ENCODE assay signal across 21 cellular contexts in the genomic region with DNA sequence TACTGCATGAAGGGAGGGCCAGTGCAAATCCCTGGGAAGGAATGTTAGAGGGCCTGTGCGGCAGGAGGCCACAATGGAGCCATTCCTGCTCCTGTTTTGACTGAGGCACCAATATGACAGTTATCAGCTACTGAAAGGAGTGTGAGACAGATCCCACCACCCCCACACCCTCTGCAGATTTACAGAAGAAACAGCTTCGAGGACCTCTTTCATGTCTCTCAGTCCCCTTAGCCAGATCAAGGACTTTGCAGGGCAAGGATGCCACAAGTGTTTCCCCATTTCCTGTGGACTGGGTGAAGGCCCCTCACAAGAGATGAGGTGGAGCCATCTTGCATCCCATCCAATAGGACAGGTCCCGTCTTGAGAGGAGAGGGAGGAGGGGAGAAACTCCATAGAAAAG. TPM values are rescaled to one million over a fixed set of nuclear protein-coding genes. Genes with fewer than 3 reads are reported as not detected.
DNase-seq lines count a peak whose midpoint lies in the region; ATAC-seq and TF ChIP-seq lines count a peak whose summit lies in the region.
"Had no signal": no experiment of that assay in that cellular context is flagged by ENCODE, and none has a peak within 500 bp of the region (broad histone marks: within the 10 kb centered on the region; RNA-seq: fewer than 3 reads in every experiment).

No MANE protein-coding gene starts in this region.

- H3K27ac Mint-ChIP-seq in activated naive CD4-positive, alpha-beta T cell treated with anti-CD3 and anti-CD28 coated beads for 36 hours, result peak overlapping the region; percentile 30
- H3K27ac Mint-ChIP-seq in activated naive CD4-positive, alpha-beta T cell treated with anti-CD3 and anti-CD28 coated beads, Interleukin-2, amount 50 U/mL, for 72 hours, result peak overlapping the region in 1 of 2 donors; percentile 95
- peak overlapping the region; percentile 96 for H3K27ac Mint-ChIP-seq in activated T-helper 2 cell treated with anti-CD3 and anti-CD28 coated beads, Interferon-gamma antibody, Interleukin-2, Interleukin-4, amounts not matched to agents 10 μg/mL and 5 μg/mL and 100 μg/mL, durations not matched to agents 14 hours and 24 hours and 36 hours
- H3K27ac Mint-ChIP-seq in stimulated activated effector memory CD8-positive, alpha-beta T cell treated with anti-CD3 and anti-CD28 coated beads, Interleukin-12 subunit alpha, Interleukin-12 subunit beta, amount 100 ng/mL, for 72 hours, result peak overlapping the region; percentile 94
- H3K27ac Mint-ChIP-seq: brain, CD14-positive monocyte had no signal

- H3K9me3 Mint-ChIP-seq in activated naive CD4-positive, alpha-beta T cell treated with anti-CD3 and anti-CD28 coated beads for 36 hours, result no peaks in the 10 kb centered on the region
- peaks cover 7% of the 10 kb centered on the region in 2 donors for H3K9me3 Mint-ChIP-seq in activated naive CD4-positive, alpha-beta T cell treated with anti-CD3 and anti-CD28 coated beads, Interleukin-2, amount 50 U/mL, for 72 hours
- H3K9me3 Mint-ChIP-seq in activated T-helper 2 cell treated with anti-CD3 and anti-CD28 coated beads, Interferon-gamma antibody, Interleukin-2, Interleukin-4, amounts not matched to agents 10 μg/mL and 5 μg/mL and 100 μg/mL, durations not matched to agents 14 hours and 24 hours and 36 hours, result no peaks in the 10 kb centered on the region
- H3K9me3 Mint-ChIP-seq in stimulated activated effector memory CD8-positive, alpha-beta T cell treated with anti-CD3 and anti-CD28 coated beads, Interleukin-12 subunit alpha, Interleukin-12 subunit beta, amount 100 ng/mL, for 72 hours, result peaks cover 4% of the 10 kb centered on the region

- H3K4me1 Mint-ChIP-seq in activated naive CD4-positive, alpha-beta T cell treated with anti-CD3 and anti-CD28 coated beads for 36 hours (ENCODE audit: low read depth), result peaks cover 40% of the 10 kb centered on the region
- peaks cover 59% of the 10 kb centered on the region for H3K4me1 Mint-ChIP-seq in activated T-helper 2 cell treated with anti-CD3 and anti-CD28 coated beads, Interferon-gamma antibody, Interleukin-2, Interleukin-4, amounts not matched to agents 10 μg/mL and 5 μg/mL and 100 μg/mL, durations not matched to agents 14 hours and 24 hours and 36 hours (ENCODE audit: low read depth)
- peaks cover 57% of the 10 kb centered on the region for H3K4me1 Mint-ChIP-seq in stimulated activated effector memory CD8-positive, alpha-beta T cell treated with anti-CD3 and anti-CD28 coated beads, Interleukin-12 subunit alpha, Interleukin-12 subunit beta, amount 100 ng/mL, for 72 hours
- H3K4me1 Mint-ChIP-seq: brain, CD14-positive monocyte had no signal

- no peak overlapping the region for H3K4me3 ChIP-seq in NB4 (ENCODE audit: low read depth, low read length)
- no peak overlapping the region for H3K4me3 ChIP-seq in esophagus squamous epithelium
- no peak overlapping the region for H3K4me3 ChIP-seq in heart left ventricle
- H3K4me3 ChIP-seq: adrenal gland, HAP-1, vagina had no signal

- H3K9me3 ChIP-seq in esophagus squamous epithelium (no peaks in the 10 kb centered on the region), heart left ventricle (no peaks in the 10 kb centered on the region)
- H3K9me3 ChIP-seq: adrenal gland, HAP-1, vagina had no signal

- H3K27me3 ChIP-seq in esophagus squamous epithelium (no peaks in the 10 kb centered on the region), heart left ventricle (no peaks in the 10 kb centered on the region)
- H3K27me3 ChIP-seq: adrenal gland, vagina had no signal

- intact Hi-C loops in activated naive CD4-positive, alpha-beta T cell treated with anti-CD3 and anti-CD28 coated beads for 36 hours (cut with micrococcal nuclease), result no loop called here
- intact Hi-C loops in activated T-helper 2 cell treated with anti-CD3 and anti-CD28 coated beads, Interferon-gamma antibody, Interleukin-2, Interleukin-4, amounts not matched to agents 10 μg/mL and 5 μg/mL and 100 μg/mL, durations not matched to agents 14 hours and 24 hours and 36 hours (cut with micrococcal nuclease), result loop anchor here (5.0 kb wide), 1 partner anchor 161 kb away; a partner anchor contains a TSS
- intact Hi-C loops in esophagus squamous epithelium (cut with DNase I) (no loop called here), heart left ventricle (cut with DNase I) (no loop called here)

- TF ChIP-seq CTCF in NB4 (IDR thresholded peaks at IDR 0.05; ENCODE audit: low read depth, low read length) (no peak), esophagus squamous epithelium (IDR thresholded peaks at IDR 0.05) (no peak), heart left ventricle (IDR thresholded peaks at IDR 0.05) (no peak)

- CTCF ChIA-PET in activated naive CD4-positive, alpha-beta T cell treated with anti-CD3 and anti-CD28 coated beads for 36 hours (lab: Charles Lee), result interaction anchor here (0.9 to 4.1 kb wide), 4 partner anchors 13 to 77 kb away, joined by 3 to 21 read pairs (median 4); a partner anchor contains a TSS

- H3K27ac ChIP-seq in esophagus squamous epithelium (peak overlapping the region in 2 of 4 donors; percentile 58 to 75), heart left ventricle (no peak overlapping the region)
- H3K27ac ChIP-seq: adrenal gland, epithelial cell of prostate, HL-60, vagina had no signal

- TF ChIP-seq POLR2A in NB4 (IDR thresholded peaks at IDR 0.05; ENCODE audit: extremely low read depth, insufficient read length), result no peak
- TF ChIP-seq POLR2A in esophagus squamous epithelium (IDR thresholded peaks at IDR 0.05), result no peak
- no peak for TF ChIP-seq POLR2A in heart left ventricle (IDR thresholded peaks at IDR 0.05)

- no peaks in the 10 kb centered on the region for H3K36me3 ChIP-seq in esophagus squamous epithelium
- H3K36me3 ChIP-seq in heart left ventricle, result no peaks in the 10 kb centered on the region
- H3K36me3 ChIP-seq: adrenal gland, HAP-1, vagina had no signal

- H3K36me3 Mint-ChIP-seq in activated naive CD4-positive, alpha-beta T cell treated with anti-CD3 and anti-CD28 coated beads for 36 hours (ENCODE audit: low read depth), result no peaks in the 10 kb centered on the region
- H3K36me3 Mint-ChIP-seq in activated naive CD4-positive, alpha-beta T cell treated with anti-CD3 and anti-CD28 coated beads, Interleukin-2, amount 50 U/mL, for 72 hours, result peaks cover 0 to 15% of the 10 kb centered on the region in 2 donors
- peaks cover 5% of the 10 kb centered on the region for H3K36me3 Mint-ChIP-seq in activated T-helper 2 cell treated with anti-CD3 and anti-CD28 coated beads, Interferon-gamma antibody, Interleukin-2, Interleukin-4, amounts not matched to agents 10 μg/mL and 5 μg/mL and 100 μg/mL, durations not matched to agents 14 hours and 24 hours and 36 hours (ENCODE audit: low read depth)
- peaks cover 24% of the 10 kb centered on the region for H3K36me3 Mint-ChIP-seq in stimulated activated effector memory CD8-positive, alpha-beta T cell treated with anti-CD3 and anti-CD28 coated beads, Interleukin-12 subunit alpha, Interleukin-12 subunit beta, amount 100 ng/mL, for 72 hours
- H3K36me3 Mint-ChIP-seq: brain, CD14-positive monocyte had no signal

- peaks cover 5 to 53% (median 5%) of the 10 kb centered on the region in 3 donors for H3K4me1 ChIP-seq in esophagus squamous epithelium
- H3K4me1 ChIP-seq in heart left ventricle, result peaks cover 0 to 17% (median 0%) of the 10 kb centered on the region in 12 donors
- H3K4me1 ChIP-seq: adrenal gland, HAP-1, vagina had no signal

- H3K4me3 Mint-ChIP-seq in activated naive CD4-positive, alpha-beta T cell treated with anti-CD3 and anti-CD28 coated beads for 36 hours, result no peak overlapping the region
- H3K4me3 Mint-ChIP-seq in activated T-helper 2 cell treated with anti-CD3 and anti-CD28 coated beads, Interferon-gamma antibody, Interleukin-2, Interleukin-4, amounts not matched to agents 10 μg/mL and 5 μg/mL and 100 μg/mL, durations not matched to agents 14 hours and 24 hours and 36 hours (ENCODE audit: low read depth), result peak overlapping the region; percentile 73
- peak overlapping the region; percentile 59 for H3K4me3 Mint-ChIP-seq in stimulated activated effector memory CD8-positive, alpha-beta T cell treated with anti-CD3 and anti-CD28 coated beads, Interleukin-12 subunit alpha, Interleukin-12 subunit beta, amount 100 ng/mL, for 72 hours
- H3K4me3 Mint-ChIP-seq: brain, CD14-positive monocyte had no signal

- WGBS in esophagus squamous epithelium, 2 donors, result 75 to 79% methylated on average over 2 to 3 of the region's 3 CpGs
- 78 to 86% (median 84%) methylated on average over 3 of the region's 3 CpGs for WGBS in heart left ventricle, 4 donors

- ATAC-seq in activated naive CD4-positive, alpha-beta T cell treated with anti-CD3 and anti-CD28 coated beads, Interleukin-2, amount 50 U/mL, for 72 hours, result no peak
- ATAC-seq in stimulated activated effector memory CD8-positive, alpha-beta T cell treated with anti-CD3 and anti-CD28 coated beads, Interleukin-12 subunit alpha, Interleukin-12 subunit beta, amount 100 ng/mL, for 72 hours, result no peak
- no peak for ATAC-seq in heart left ventricle

- no peak for DNase-seq in activated naive CD4-positive, alpha-beta T cell treated with anti-CD3 and anti-CD28 coated beads for 36 hours
- DNase-seq in activated naive CD4-positive, alpha-beta T cell treated with anti-CD3 and anti-CD28 coated beads, Interleukin-2, amount 50 U/mL, for 72 hours (ENCODE audit: low spot score in 2 of 2), result no peak
- DNase-seq in NB4 (ENCODE audit: low read depth), result peak; percentile 4
- no peak for DNase-seq in activated T-helper 2 cell treated with anti-CD3 and anti-CD28 coated beads, Interferon-gamma antibody, Interleukin-2, Interleukin-4, amounts not matched to agents 10 μg/mL and 5 μg/mL and 100 μg/mL, durations not matched to agents 14 hours and 24 hours and 36 hours (ENCODE audit: low spot score)
- DNase-seq in stimulated activated effector memory CD8-positive, alpha-beta T cell treated with anti-CD3 and anti-CD28 coated beads, Interleukin-12 subunit alpha, Interleukin-12 subunit beta, amount 100 ng/mL, for 72 hours (ENCODE audit: low spot score in 2 of 2), result no peak
- no peak for DNase-seq in esophagus squamous epithelium (lab: John Stamatoyannopoulos, UW)
- no peak for DNase-seq in heart left ventricle
- DNase-seq: adrenal gland, Kasumi-1, mammary epithelial cell, NCI-H187, NCI-H526, occipital lobe, SHP77 treated with DMSO at 0.1 percent for 48 hours, SW 1271 had no signal

- H3K27me3 Mint-ChIP-seq in activated naive CD4-positive, alpha-beta T cell treated with anti-CD3 and anti-CD28 coated beads for 36 hours (ENCODE audit: low read depth), result no peaks in the 10 kb centered on the region
- no peaks in the 10 kb centered on the region for H3K27me3 Mint-ChIP-seq in activated T-helper 2 cell treated with anti-CD3 and anti-CD28 coated beads, Interferon-gamma antibody, Interleukin-2, Interleukin-4, amounts not matched to agents 10 μg/mL and 5 μg/mL and 100 μg/mL, durations not matched to agents 14 hours and 24 hours and 36 hours (ENCODE audit: low read depth)

RNA-seq across cellular contexts. Expression of a gene that starts 48.5 kb away (rescaled TPM):
- 10 to 100 TPM; 44.2 to 44.9 TPM for total RNA-seq in activated naive CD4-positive, alpha-beta T cell treated with anti-CD3 and anti-CD28 coated beads for 36 hours
- total RNA-seq in activated naive CD4-positive, alpha-beta T cell treated with anti-CD3 and anti-CD28 coated beads, Interleukin-2, amount 50 U/mL, for 72 hours, result 100 to 1,000 TPM in 1 of 2 donors, 10 to 100 TPM in 1; 61.2 to 102 TPM
- 108 and 113 TPM in 2 replicates for total RNA-seq in activated T-helper 2 cell treated with anti-CD3 and anti-CD28 coated beads, Interferon-gamma antibody, Interleukin-2, Interleukin-4, amounts not matched to agents 10 μg/mL and 5 μg/mL and 100 μg/mL, durations not matched to agents 14 hours and 24 hours and 36 hours
- total RNA-seq in esophagus squamous epithelium (10 to 100 TPM in 3 of 4 donors, 1 to 10 TPM in 1; 9.2 to 16.0 (median 12.2) TPM), heart left ventricle (1 to 10 TPM in 4 of 9 donors, under 1 TPM in 4, not detected in 1; 0.14 to 5.5 (median 0.85) TPM)
- polyA plus RNA-seq in heart left ventricle, result under 1 TPM; 0.03 to 0.04 TPM
- polyA plus RNA-seq: mammary epithelial cell had no signal
